ENCODE assay signal across 1 cellular context in the genomic region with DNA sequence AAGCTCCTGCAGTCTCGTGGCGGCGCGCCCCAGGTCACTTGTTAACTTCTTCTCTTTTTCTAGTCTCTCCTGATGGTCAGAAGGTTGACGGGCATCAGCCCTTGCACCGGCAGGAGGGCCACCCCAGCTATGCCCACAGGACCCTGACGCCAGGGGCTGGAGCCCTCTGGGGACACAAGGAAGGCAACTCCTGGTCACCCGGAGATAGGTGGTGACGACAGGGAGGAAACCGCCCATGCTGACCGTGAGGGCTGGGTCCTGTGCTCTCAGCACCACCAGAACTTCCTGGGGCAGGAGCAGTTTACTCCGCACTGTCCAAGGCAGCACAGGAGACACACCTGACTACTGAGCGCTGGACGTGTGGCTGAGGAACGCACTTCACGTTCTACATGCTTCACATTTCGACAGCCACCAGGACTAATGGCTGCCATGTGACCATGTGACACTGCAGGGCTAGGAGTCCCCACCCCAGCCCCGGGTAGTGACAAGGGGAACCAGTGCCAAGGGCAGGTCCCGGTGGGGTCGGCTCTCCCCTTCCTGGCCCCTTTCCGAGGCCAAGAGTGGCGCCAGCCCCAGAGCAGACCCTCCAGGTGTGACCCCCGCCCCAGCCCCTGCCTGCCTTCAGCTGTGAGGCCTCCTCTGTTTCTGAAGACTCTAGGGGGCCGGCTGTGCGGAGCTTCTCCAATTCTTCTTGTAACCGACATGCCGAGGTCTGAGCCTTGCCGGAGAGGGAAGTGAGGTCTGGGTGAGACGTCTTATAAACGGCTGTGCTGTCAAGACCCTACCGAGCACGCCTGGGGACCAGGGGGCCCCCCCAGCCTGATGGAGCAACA.
TF ChIP-seq lines count a peak whose summit lies in the region.

No MANE protein-coding gene starts in this region.

TF ChIP-seq in H1, 55 proteins besides CTCF, POLR2A, EP300 and RAD21:
- TF ChIP-seq, protein P1, sequence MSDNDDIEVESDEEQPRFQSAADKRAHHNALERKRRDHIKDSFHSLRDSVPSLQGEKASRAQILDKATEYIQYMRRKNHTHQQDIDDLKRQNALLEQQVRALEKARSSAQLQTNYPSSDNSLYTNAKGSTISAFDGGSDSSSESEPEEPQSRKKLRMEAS (IDR thresholded peaks at IDR 0.05), result no peak
- TF ChIP-seq GABPA (IDR thresholded peaks at IDR 0.05; ENCODE audit: borderline replicate concordance, insufficient read depth, low read length) (no peak), TEAD4 (IDR thresholded peaks at IDR 0.05; ENCODE audit: low read depth, low read length) (no peak), CHD1 (IDR thresholded peaks at IDR 0.05; ENCODE audit: low read depth, low read length) (no peak), CBX5 (IDR thresholded peaks at IDR 0.05; ENCODE audit: low read depth, low read length) (no peak), CHD2 (IDR thresholded peaks at IDR 0.05; ENCODE audit: low read length) (no peak), SP2 (IDR thresholded peaks at IDR 0.05; ENCODE audit: low read length) (no peak)
- TF ChIP-seq, protein P2, sequence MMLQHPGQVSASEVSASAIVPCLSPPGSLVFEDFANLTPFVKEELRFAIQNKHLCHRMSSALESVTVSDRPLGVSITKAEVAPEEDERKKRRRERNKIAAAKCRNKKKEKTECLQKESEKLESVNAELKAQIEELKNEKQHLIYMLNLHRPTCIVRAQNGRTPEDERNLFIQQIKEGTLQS (IDR thresholded peaks at IDR 0.05; ENCODE audit: insufficient read depth, low read depth, low read length), result no peak
